29 cellular contexts compared by ENCODE assay signal in genomic region chr1:172814428-172814827, GRCh38.
"Had no signal": no experiment of that assay in that cellular context is flagged by ENCODE, and none has a peak within 500 bp of the region (broad histone marks: within the 10 kb centered on the region; RNA-seq: fewer than 3 reads in every experiment).

No MANE protein-coding gene starts in this region.

- ATAC-seq: activated CD8-positive, alpha-beta T cell treated with anti-CD3 and anti-CD28 coated beads for 36 hours; activated naive CD8-positive, alpha-beta T cell treated with anti-CD3 and anti-CD28 coated beads, Interleukin-2, amount 50 U/mL, for 24 hours had no signal

- H3K36me3 ChIP-seq: ascending aorta, cardiac muscle cell had no signal

- H3K4me1 ChIP-seq: ascending aorta had no signal

- H3K27me3 ChIP-seq: ascending aorta, cardiac muscle cell had no signal

- H3K4me3 ChIP-seq: ascending aorta, cardiac muscle cell had no signal

- H3K9me3 ChIP-seq: ascending aorta had no signal

- FAIRE-seq: bronchial epithelial cell, TTC549 had no signal

- H3K27ac ChIP-seq: ascending aorta, cardiac muscle cell, VCaP had no signal

- DNase-seq: activated B cell treated with CpG ODN at 0.5 μM for 24 hours; activated CD4-positive, alpha-beta memory T cell treated with anti-CD3 and anti-CD28 coated beads for 36 hours; activated CD4-positive, alpha-beta T cell treated with anti-CD3 and anti-CD28 coated beads for 48 hours; activated CD4-positive, alpha-beta T cell treated with anti-CD3 and anti-CD28 coated beads, Interleukin-2, amount 50 U/mL, for 1 hour; activated CD4-positive, alpha-beta T cell treated with anti-CD3 and anti-CD28 coated beads, Interleukin-2, amount 50 U/mL, for 4 hours; activated CD4-positive, CD25-positive, alpha-beta regulatory T cell treated with anti-CD3 and anti-CD28 coated beads, Interleukin-2, amount 50 U/mL, for 72 hours; activated CD8-positive, alpha-beta memory T cell treated with anti-CD3 and anti-CD28 coated beads, Interleukin-2, amount 50 U/mL, for 4 hours; activated CD8-positive, alpha-beta T cell treated with anti-CD3 and anti-CD28 coated beads for 36 hours; activated effector memory CD4-positive, alpha-beta T cell treated with Interleukin-2 at 50 U/mL for 16 hours; activated gamma-delta T cell; activated naive CD4-positive, alpha-beta T cell treated with anti-CD3 and anti-CD28 coated beads, Interleukin-2, amount 10 ng/mL, durations not matched to agents 7 days and 5 days; activated naive CD4-positive, alpha-beta T cell treated with Interleukin-2 at 50 U/mL for 16 hours; activated naive CD8-positive, alpha-beta T cell treated with anti-CD3 and anti-CD28 coated beads, Interleukin-2, amount 10 ng/mL, durations not matched to agents 7 days and 5 days; activated naive CD8-positive, alpha-beta T cell treated with anti-CD3 and anti-CD28 coated beads, Interleukin-2, amount 50 U/mL, for 24 hours; activated T-cell treated with anti-CD3 and anti-CD28 coated beads for 4 hours; activated T-cell treated with anti-CD3 and anti-CD28 coated beads, Interleukin-2, amount 50 U/mL, for 24 hours; activated T-cell treated with anti-CD3 and anti-CD28 coated beads, Interleukin-2, amount 50 U/mL, for 48 hours; amygdala; anterior cingulate cortex; caudate nucleus; cerebellar nuclear complex; T-helper 1 cell; T-helper 2 cell; T-helper 9 cell had no signal
